ENCODE assay signal across 30 cellular contexts in the genomic region with DNA sequence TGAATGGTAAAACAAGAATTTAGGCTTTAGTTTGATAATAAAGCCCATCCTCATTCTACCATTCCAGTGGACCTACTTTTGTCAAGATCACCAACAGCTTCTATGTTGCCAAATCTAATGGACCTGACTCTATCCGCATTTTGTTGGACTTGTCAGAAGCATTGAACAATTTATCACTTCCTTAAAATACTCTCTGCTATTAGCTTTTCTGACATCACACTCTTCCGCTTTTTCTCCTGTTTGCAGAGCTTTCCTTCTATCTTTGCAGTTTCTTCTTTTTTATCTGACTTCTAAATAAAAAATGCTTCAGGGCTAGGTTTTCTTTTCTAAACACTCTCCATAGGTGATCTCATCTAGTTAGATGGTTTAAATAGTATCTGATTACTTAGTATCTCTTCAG.
"Had no signal": no experiment of that assay in that cellular context is flagged by ENCODE, and none has a peak within 500 bp of the region (broad histone marks: within the 10 kb centered on the region; RNA-seq: fewer than 3 reads in every experiment).

No MANE protein-coding gene starts in this region.

- H3K4me1 Mint-ChIP-seq: activated CD4-positive, alpha-beta T cell treated with anti-CD3 and anti-CD28 coated beads, Interleukin-2, amount 10 ng/mL, durations not matched to agents 7 days and 5 days; activated naive CD4-positive, alpha-beta T cell treated with anti-CD3 and anti-CD28 coated beads, Interleukin-2, amount 50 U/mL, for 24 hours; activated naive CD8-positive, alpha-beta T cell treated with anti-CD3 and anti-CD28 coated beads for 36 hours; activated naive CD8-positive, alpha-beta T cell treated with anti-CD3 and anti-CD28 coated beads, Interleukin-2, amount 50 U/mL, for 24 hours had no signal

- ATAC-seq: activated CD8-positive, alpha-beta T cell treated with anti-CD3 and anti-CD28 coated beads for 36 hours; activated naive CD8-positive, alpha-beta T cell treated with anti-CD3 and anti-CD28 coated beads, Interleukin-2, amount 50 U/mL, for 24 hours; activated T-cell treated with anti-CD3 and anti-CD28 coated beads, Interleukin-2, amount 50 U/mL, for 4 hours; body of pancreas; effector memory CD8-positive, alpha-beta T cell; foreskin keratinocyte; gastrocnemius medialis; heart left ventricle had no signal

- H3K36me3 Mint-ChIP-seq: activated naive CD4-positive, alpha-beta T cell treated with anti-CD3 and anti-CD28 coated beads, Interleukin-2, amount 50 U/mL, for 24 hours; activated naive CD8-positive, alpha-beta T cell treated with anti-CD3 and anti-CD28 coated beads for 36 hours had no signal

- H3K27ac ChIP-seq: adrenal gland, body of pancreas, esophagus muscularis mucosa, foreskin keratinocyte, gastrocnemius medialis, heart left ventricle had no signal

- H3K36me3 ChIP-seq: adrenal gland, esophagus muscularis mucosa, gastrocnemius medialis, heart left ventricle had no signal

- H3K9me3 ChIP-seq: adrenal gland, body of pancreas, esophagus muscularis mucosa, gastrocnemius medialis, heart left ventricle had no signal

- DNase-seq: activated CD4-positive, alpha-beta T cell treated with anti-CD3 and anti-CD28 coated beads for 1 hour; activated CD4-positive, alpha-beta T cell treated with anti-CD3 and anti-CD28 coated beads for 4 hours; activated CD4-positive, alpha-beta T cell treated with anti-CD3 and anti-CD28 coated beads, Interleukin-2, amount 10 ng/mL, durations not matched to agents 7 days and 5 days; activated CD4-positive, alpha-beta T cell treated with anti-CD3 and anti-CD28 coated beads, Interleukin-2, amount 50 U/mL, for 48 hours; activated CD8-positive, alpha-beta memory T cell treated with anti-CD3 and anti-CD28 coated beads for 24 hours; activated CD8-positive, alpha-beta T cell treated with anti-CD3 and anti-CD28 coated beads for 36 hours; activated effector memory CD4-positive, alpha-beta T cell treated with anti-CD3 and anti-CD28 coated beads, Interleukin-2, amount 50 U/mL, for 16 hours; activated naive CD4-positive, alpha-beta T cell treated with anti-CD3 and anti-CD28 coated beads for 36 hours; activated naive CD8-positive, alpha-beta T cell treated with anti-CD3 and anti-CD28 coated beads for 36 hours; activated naive CD8-positive, alpha-beta T cell treated with anti-CD3 and anti-CD28 coated beads, Interleukin-2, amount 50 U/mL, for 24 hours; activated T-cell treated with anti-CD3 and anti-CD28 coated beads, Interleukin-2, amount 50 U/mL, for 4 hours; adrenal gland; amygdala; aorta; body of pancreas; caudate nucleus; cortex of kidney; dermis blood vessel endothelial cell; effector CD4-positive, alpha-beta T cell; effector memory CD8-positive, alpha-beta T cell; erythroblast; foreskin keratinocyte; gastrocnemius medialis; glutamatergic neuron; heart left ventricle; T-helper 2 cell had no signal

- H3K9me3 Mint-ChIP-seq: activated CD4-positive, alpha-beta T cell treated with anti-CD3 and anti-CD28 coated beads, Interleukin-2, amount 10 ng/mL, durations not matched to agents 7 days and 5 days; activated CD8-positive, alpha-beta T cell treated with anti-CD3 and anti-CD28 coated beads for 36 hours; activated naive CD4-positive, alpha-beta T cell treated with anti-CD3 and anti-CD28 coated beads for 36 hours; activated naive CD4-positive, alpha-beta T cell treated with anti-CD3 and anti-CD28 coated beads, Interleukin-2, amount 50 U/mL, for 24 hours; activated naive CD8-positive, alpha-beta T cell treated with anti-CD3 and anti-CD28 coated beads for 36 hours; activated naive CD8-positive, alpha-beta T cell treated with anti-CD3 and anti-CD28 coated beads, Interleukin-2, amount 50 U/mL, for 24 hours; activated T-cell treated with anti-CD3 and anti-CD28 coated beads, Interleukin-2, amount 50 U/mL, for 4 hours; activated T-helper 1 cell treated with anti-CD3 and anti-CD28 coated beads, Interleukin-12 subunit alpha, Interleukin-12 subunit beta, Interleukin-2, Interleukin-4 antibody, amounts not matched to agents 30 ng/mL and 10 ng/mL and 1 ng/mL, durations not matched to agents 14 hours and 24 hours and 36 hours; activated T-helper 2 cell treated with anti-CD3 and anti-CD28 coated beads, Interferon-gamma antibody, Interleukin-2, Interleukin-4, amounts not matched to agents 10 μg/mL and 5 μg/mL and 100 μg/mL, durations not matched to agents 14 hours and 24 hours and 36 hours; effector memory CD8-positive, alpha-beta T cell had no signal

- H3K27ac Mint-ChIP-seq: activated CD4-positive, alpha-beta T cell treated with anti-CD3 and anti-CD28 coated beads, Interleukin-2, amount 10 ng/mL, durations not matched to agents 7 days and 5 days; activated CD8-positive, alpha-beta T cell treated with anti-CD3 and anti-CD28 coated beads for 36 hours; activated naive CD4-positive, alpha-beta T cell treated with anti-CD3 and anti-CD28 coated beads for 36 hours; activated naive CD4-positive, alpha-beta T cell treated with anti-CD3 and anti-CD28 coated beads, Interleukin-2, amount 50 U/mL, for 24 hours; activated naive CD8-positive, alpha-beta T cell treated with anti-CD3 and anti-CD28 coated beads for 36 hours; activated naive CD8-positive, alpha-beta T cell treated with anti-CD3 and anti-CD28 coated beads, Interleukin-2, amount 50 U/mL, for 24 hours; activated T-helper 1 cell treated with anti-CD3 and anti-CD28 coated beads, Interleukin-12 subunit alpha, Interleukin-12 subunit beta, Interleukin-2, Interleukin-4 antibody, amounts not matched to agents 30 ng/mL and 10 ng/mL and 1 ng/mL, durations not matched to agents 14 hours and 24 hours and 36 hours; activated T-helper 2 cell treated with anti-CD3 and anti-CD28 coated beads, Interferon-gamma antibody, Interleukin-2, Interleukin-4, amounts not matched to agents 10 μg/mL and 5 μg/mL and 100 μg/mL, durations not matched to agents 14 hours and 24 hours and 36 hours; effector memory CD8-positive, alpha-beta T cell had no signal

- H3K4me1 ChIP-seq: adrenal gland, body of pancreas, esophagus muscularis mucosa, foreskin keratinocyte, gastrocnemius medialis, heart left ventricle had no signal

- H3K27me3 Mint-ChIP-seq: activated CD4-positive, alpha-beta T cell treated with anti-CD3 and anti-CD28 coated beads, Interleukin-2, amount 10 ng/mL, durations not matched to agents 7 days and 5 days; effector memory CD8-positive, alpha-beta T cell had no signal

- H3K4me3 ChIP-seq: adrenal gland, body of pancreas, esophagus muscularis mucosa, gastrocnemius medialis, heart left ventricle had no signal

- H3K27me3 ChIP-seq: adrenal gland, body of pancreas, esophagus muscularis mucosa, foreskin keratinocyte, gastrocnemius medialis had no signal

- H3K4me3 Mint-ChIP-seq: activated CD4-positive, alpha-beta T cell treated with anti-CD3 and anti-CD28 coated beads, Interleukin-2, amount 10 ng/mL, durations not matched to agents 7 days and 5 days; activated CD8-positive, alpha-beta T cell treated with anti-CD3 and anti-CD28 coated beads for 36 hours; activated naive CD4-positive, alpha-beta T cell treated with anti-CD3 and anti-CD28 coated beads for 36 hours; activated naive CD4-positive, alpha-beta T cell treated with anti-CD3 and anti-CD28 coated beads, Interleukin-2, amount 50 U/mL, for 24 hours; activated naive CD8-positive, alpha-beta T cell treated with anti-CD3 and anti-CD28 coated beads for 36 hours; activated naive CD8-positive, alpha-beta T cell treated with anti-CD3 and anti-CD28 coated beads, Interleukin-2, amount 50 U/mL, for 24 hours; activated T-cell treated with anti-CD3 and anti-CD28 coated beads, Interleukin-2, amount 50 U/mL, for 4 hours; activated T-helper 1 cell treated with anti-CD3 and anti-CD28 coated beads, Interleukin-12 subunit alpha, Interleukin-12 subunit beta, Interleukin-2, Interleukin-4 antibody, amounts not matched to agents 30 ng/mL and 10 ng/mL and 1 ng/mL, durations not matched to agents 14 hours and 24 hours and 36 hours; effector memory CD8-positive, alpha-beta T cell had no signal
